Comparison of ENCODE assay signal across 9 cellular contexts in genomic region chr2:102442967-102443828, GRCh38. TPM values are rescaled to one million over a fixed set of nuclear protein-coding genes. Genes with fewer than 3 reads are reported as not detected.
A peak's percentile ranks its signal among the peaks of the same experiment; 100 is the strongest.
DNase-seq lines count a peak whose midpoint lies in the region; ATAC-seq lines count a peak whose summit lies in the region.
"Had no signal": no experiment of that assay in that cellular context is flagged by ENCODE, and none has a peak within 500 bp of the region (broad histone marks: within the 10 kb centered on the region; RNA-seq: fewer than 3 reads in every experiment).

No MANE protein-coding gene starts in this region.

- ATAC-seq in HG02870 (IDR thresholded peaks at IDR 0.05; ENCODE audit: unreplicated experiment) (peak; percentile 59), left colon (peak; percentile 73)

- intact Hi-C loops in left colon (cut with DNase I, micrococcal nuclease): loop anchor here in 1 of 2 donors (10.0 kb wide), 1 partner anchor 428 kb away; no protein-coding TSS in a partner anchor

- peak; percentile 28 for DNase-seq in NCI-H748 (lab: John Stamatoyannopoulos, UW; ENCODE audit: unreplicated experiment)
- no peak for DNase-seq in NCI-H748 treated with DMSO at 0.1 percent for 48 hours (lab: John Stamatoyannopoulos, UW)
- peak; percentile 8 for DNase-seq in SKM-1 (lab: John Stamatoyannopoulos, UW; ENCODE audit: unreplicated experiment)
- peak; percentile 60 for DNase-seq in astrocyte of the hippocampus (ENCODE audit: low read depth, low spot score)
- peak in 1 of 2 donors; percentile 13 for DNase-seq in left colon
- DNase-seq in stimulated activated naive CD4-positive, alpha-beta T cell treated with Interleukin-2 at 50 U/mL for 16 hours (lab: John Stamatoyannopoulos, UW): peak; percentile 12
- no peak for DNase-seq in GM19238 (ENCODE audit: insufficient read length, low spot score)

RNA-seq across cellular contexts. Expression of gene IL18RAP, which starts 20.2 kb away (rescaled TPM):
- total RNA-seq in left colon: 1 to 10 TPM in 1 of 2 donors, under 1 TPM in 1; 0.52 to 2.4 TPM
- total RNA-seq: dermis microvascular lymphatic vessel endothelial cell had no signal

RNA-seq across cellular contexts. Expression of gene SLC9A4, which starts 29.8 kb away (rescaled TPM):
- under 1 TPM; 0.09 to 0.34 TPM for total RNA-seq in left colon
- total RNA-seq: dermis microvascular lymphatic vessel endothelial cell had no signal

Comparison
In these comparisons a context has a peak if more than half of its experiments do, and no peak if none do; other contexts are left out.
1. DNase-seq: peak in NCI-H748 (single experiment), SKM-1 (single experiment), astrocyte of the hippocampus (single experiment) and stimulated activated naive CD4-positive, alpha-beta T cell treated with Interleukin-2 at 50 U/mL for 16 hours (single experiment); none in NCI-H748 treated with DMSO at 0.1 percent for 48 hours (single experiment) and GM19238 (single experiment).